Comparison of ENCODE assay signal across 10 cellular contexts in the genomic region with DNA sequence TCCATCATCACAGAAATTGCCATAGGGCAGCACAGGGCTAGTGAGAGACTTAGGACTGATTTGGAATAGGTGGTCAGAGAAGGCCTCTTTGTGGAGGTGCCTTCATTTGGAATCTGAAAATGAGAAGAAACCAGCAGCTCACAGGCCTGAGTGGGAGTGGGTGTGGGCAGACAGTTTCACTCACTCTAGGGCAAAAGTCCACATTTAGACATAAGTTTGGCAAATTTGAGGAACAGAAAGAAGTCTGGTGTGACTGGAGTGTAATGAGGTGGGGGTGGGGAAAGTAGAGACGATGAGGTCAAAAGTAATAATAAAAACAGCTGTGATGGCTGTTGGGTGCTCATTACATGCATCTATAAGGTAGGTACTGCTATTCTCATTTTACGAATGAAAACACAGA. TPM values are rescaled to one million over a fixed set of nuclear protein-coding genes. Genes with fewer than 3 reads are reported as not detected.
A peak's percentile ranks its signal among the peaks of the same experiment; 100 is the strongest.
DNase-seq lines count a peak whose midpoint lies in the region; ATAC-seq and TF ChIP-seq lines count a peak whose summit lies in the region.
"Had no signal": no experiment of that assay in that cellular context is flagged by ENCODE, and none has a peak within 500 bp of the region (broad histone marks: within the 10 kb centered on the region; RNA-seq: fewer than 3 reads in every experiment).

No MANE protein-coding gene starts in this region.

- peak; percentile 37 for ATAC-seq in HG02840 (IDR thresholded peaks at IDR 0.05; ENCODE audit: low FRiP score, unreplicated experiment)
- no peak for ATAC-seq in PC-3
- ATAC-seq in stimulated activated memory B cell treated with anti-CD40 and anti-IgM and Interleukin-4, amounts not matched to agents 10 μg/mL and 1 μg/mL and 100 μg/mL, for 72 hours: peak; percentile 85
- ATAC-seq in T-cell (replicated peaks in 1 of 4): no peak

- H3K9me3 Mint-ChIP-seq in T-helper 2 cell treated with Interferon-gamma antibody and Interleukin-4, amounts not matched to agents 5 μg/mL and 100 μg/mL, for 36 hours: no peaks in the 10 kb centered on the region
- no peaks in the 10 kb centered on the region for H3K9me3 Mint-ChIP-seq in stimulated activated memory B cell treated with anti-CD40 and anti-IgM and Interleukin-4, amounts not matched to agents 10 μg/mL and 1 μg/mL and 100 μg/mL, for 72 hours
- H3K9me3 Mint-ChIP-seq in T-cell: no peaks in the 10 kb centered on the region
- H3K9me3 Mint-ChIP-seq: activated naive CD8-positive, alpha-beta T cell treated with anti-CD3 and anti-CD28 coated beads, Interleukin-2, amount 10 ng/mL, durations not matched to agents 7 days and 5 days had no signal

- peak overlapping the region; percentile 99 for H3K27ac ChIP-seq in PC-3 (ENCODE audit: low read length)
- H3K27ac ChIP-seq in Karpas-422 (ENCODE audit: low read length): no peak overlapping the region

- POLR2A ChIA-PET in PC-3 (lab: Charles Lee; ENCODE audit: unreplicated experiment): no interaction called here
- POLR2A ChIA-PET in T-cell (lab: Charles Lee): interaction anchor here in 1 of 2 donors (0.5 kb wide), 1 partner anchor 312 kb away, joined by 3 read pairs; no protein-coding TSS in a partner anchor

- peak overlapping the region; percentile 12 for H3K27ac Mint-ChIP-seq in T-helper 2 cell treated with Interferon-gamma antibody and Interleukin-4, amounts not matched to agents 5 μg/mL and 100 μg/mL, for 36 hours
- H3K27ac Mint-ChIP-seq in stimulated activated memory B cell treated with anti-CD40 and anti-IgM and Interleukin-4, amounts not matched to agents 10 μg/mL and 1 μg/mL and 100 μg/mL, for 72 hours: peak overlapping the region; percentile 91
- H3K27ac Mint-ChIP-seq in T-cell: peak overlapping the region in 1 of 2 donors; percentile 39
- H3K27ac Mint-ChIP-seq: activated naive CD8-positive, alpha-beta T cell treated with anti-CD3 and anti-CD28 coated beads, Interleukin-2, amount 10 ng/mL, durations not matched to agents 7 days and 5 days had no signal

- H3K4me1 ChIP-seq in PC-3 (ENCODE audit: insufficient read depth, low read length): peaks cover 59% of the 10 kb centered on the region
- H3K4me1 ChIP-seq in Karpas-422 (ENCODE audit: low read length): peaks cover 20% of the 10 kb centered on the region

- intact Hi-C loops in PC-3 (cut with micrococcal nuclease): no loop called here

- H3K4me1 Mint-ChIP-seq in T-helper 2 cell treated with Interferon-gamma antibody and Interleukin-4, amounts not matched to agents 5 μg/mL and 100 μg/mL, for 36 hours (ENCODE audit: low read depth): peaks cover 44% of the 10 kb centered on the region
- H3K4me1 Mint-ChIP-seq in stimulated activated memory B cell treated with anti-CD40 and anti-IgM and Interleukin-4, amounts not matched to agents 10 μg/mL and 1 μg/mL and 100 μg/mL, for 72 hours: peaks cover 73% of the 10 kb centered on the region
- peaks cover 6 to 21% (median 14%) of the 10 kb centered on the region in 3 donors for H3K4me1 Mint-ChIP-seq in T-cell

- H3K27me3 ChIP-seq in PC-3 (ENCODE audit: low read length): no peaks in the 10 kb centered on the region
- no peaks in the 10 kb centered on the region for H3K27me3 ChIP-seq in Karpas-422 (ENCODE audit: low read length)

- H3K4me3 ChIP-seq in PC-3 (ENCODE audit: low read length) (no peak overlapping the region), Karpas-422 (ENCODE audit: low read length) (no peak overlapping the region)
- H3K4me3 ChIP-seq: skin epidermis had no signal

- H3K36me3 ChIP-seq in PC-3 (ENCODE audit: low read depth, low read length): peaks cover 14% of the 10 kb centered on the region
- no peaks in the 10 kb centered on the region for H3K36me3 ChIP-seq in Karpas-422 (ENCODE audit: insufficient read depth, low read length)

- H2AFZ ChIP-seq in PC-3 (ENCODE audit: low read length) (no peak overlapping the region), Karpas-422 (ENCODE audit: low read length) (no peak overlapping the region)

- H3K27me3 Mint-ChIP-seq in T-helper 2 cell treated with Interferon-gamma antibody and Interleukin-4, amounts not matched to agents 5 μg/mL and 100 μg/mL, for 36 hours (ENCODE audit: low read depth): no peaks in the 10 kb centered on the region
- no peaks in the 10 kb centered on the region for H3K27me3 Mint-ChIP-seq in stimulated activated memory B cell treated with anti-CD40 and anti-IgM and Interleukin-4, amounts not matched to agents 10 μg/mL and 1 μg/mL and 100 μg/mL, for 72 hours
- no peaks in the 10 kb centered on the region for H3K27me3 Mint-ChIP-seq in T-cell

- H3K4me3 Mint-ChIP-seq in T-helper 2 cell treated with Interferon-gamma antibody and Interleukin-4, amounts not matched to agents 5 μg/mL and 100 μg/mL, for 36 hours: no peak overlapping the region
- H3K4me3 Mint-ChIP-seq in stimulated activated memory B cell treated with anti-CD40 and anti-IgM and Interleukin-4, amounts not matched to agents 10 μg/mL and 1 μg/mL and 100 μg/mL, for 72 hours: peak overlapping the region; percentile 18
- H3K4me3 Mint-ChIP-seq in T-cell: no peak overlapping the region
- H3K4me3 Mint-ChIP-seq: activated naive CD8-positive, alpha-beta T cell treated with anti-CD3 and anti-CD28 coated beads, Interleukin-2, amount 10 ng/mL, durations not matched to agents 7 days and 5 days had no signal

- H3F3A ChIP-seq in PC-3 (ENCODE audit: low read length, unreplicated experiment): peaks cover 3% of the 10 kb centered on the region

- H3K4me2 ChIP-seq in PC-3 (ENCODE audit: low read length) (peak overlapping the region; percentile 60), Karpas-422 (ENCODE audit: low read depth, low read length, poor library complexity, severe bottlenecking) (no peak overlapping the region)

- H3K79me2 ChIP-seq in PC-3 (ENCODE audit: low read length) (peaks cover 43% of the 10 kb centered on the region), Karpas-422 (ENCODE audit: low read length) (no peaks in the 10 kb centered on the region)

- TF ChIP-seq CTCF in PC-3 (conservative IDR thresholded peaks at IDR 0.05; ENCODE audit: low read depth, low read length): no peak

- CTCF ChIA-PET in PC-3 (lab: Charles Lee): no interaction called here
- CTCF ChIA-PET in T-cell (lab: Charles Lee): no interaction called here

- H3K36me3 Mint-ChIP-seq in T-helper 2 cell treated with Interferon-gamma antibody and Interleukin-4, amounts not matched to agents 5 μg/mL and 100 μg/mL, for 36 hours (ENCODE audit: low read depth): no peaks in the 10 kb centered on the region
- no peaks in the 10 kb centered on the region for H3K36me3 Mint-ChIP-seq in stimulated activated memory B cell treated with anti-CD40 and anti-IgM and Interleukin-4, amounts not matched to agents 10 μg/mL and 1 μg/mL and 100 μg/mL, for 72 hours
- H3K36me3 Mint-ChIP-seq in T-cell: no peaks in the 10 kb centered on the region
- H3K36me3 Mint-ChIP-seq: activated naive CD8-positive, alpha-beta T cell treated with anti-CD3 and anti-CD28 coated beads, Interleukin-2, amount 10 ng/mL, durations not matched to agents 7 days and 5 days had no signal

- H4K20me1 ChIP-seq in PC-3 (ENCODE audit: low read length) (no peaks in the 10 kb centered on the region), Karpas-422 (ENCODE audit: insufficient read depth, low read depth, low read length) (no peaks in the 10 kb centered on the region)

- no peak for DNase-seq in T-helper 2 cell treated with Interferon-gamma antibody and Interleukin-4, amounts not matched to agents 5 μg/mL and 100 μg/mL, for 36 hours (ENCODE audit: low spot score)
- DNase-seq in T-helper 2 cell (no peak), PC-3 (no peak), GM03348 (ENCODE audit: low spot score) (no peak), Karpas-422 (no peak), T-cell (no peak)
- DNase-seq: activated naive CD8-positive, alpha-beta T cell treated with anti-CD3 and anti-CD28 coated beads, Interleukin-2, amount 10 ng/mL, durations not matched to agents 7 days and 5 days had no signal

- H3K9ac ChIP-seq in PC-3 (ENCODE audit: low read length) (peak overlapping the region; percentile 93), Karpas-422 (ENCODE audit: low read length) (no peak overlapping the region)

- H3K9me2 ChIP-seq in PC-3 (replicated peaks; ENCODE audit: low read length) (no peaks in the 10 kb centered on the region), Karpas-422 (replicated peaks; ENCODE audit: insufficient read depth, low read length) (no peaks in the 10 kb centered on the region)

- H3K9me3 ChIP-seq in PC-3 (ENCODE audit: low read length) (no peaks in the 10 kb centered on the region), Karpas-422 (ENCODE audit: low read length) (no peaks in the 10 kb centered on the region)

- no TSS peak for BruUV-seq in PC-3 (replicated peaks; lab: Mats Ljungman, UMichigan)

RNA-seq across cellular contexts. Expression of a gene that starts 22.4 kb away (rescaled TPM):
- total RNA-seq in PC-3 (2014; rRNA removed): 169 and 171 TPM in 2 replicates
- total RNA-seq in Karpas-422 (2014; rRNA removed; shearing (Covaris generic); ENCODE audit: low replicate concordance): 9.9 and 12.6 TPM in 2 replicates
- 1 to 10 TPM in 4 of 5 donors, under 1 TPM in 1; 0.63 to 2.5 (median 1.4) TPM for total RNA-seq in T-cell

Comparison
In these comparisons a context has a peak if more than half of its experiments do, and no peak if none do; other contexts are left out.
1. ATAC-seq: peak in HG02840 (single experiment) and stimulated activated memory B cell treated with anti-CD40 and anti-IgM and Interleukin-4, amounts not matched to agents 10 μg/mL and 1 μg/mL and 100 μg/mL, for 72 hours (single experiment); none in PC-3 (single experiment) and T-cell (0 of 4).
2. RNA of a gene that starts 22.4 kb away (total RNA-seq): 169 to 171 TPM in PC-3; 9.9 to 12.6 TPM in Karpas-422 and 0.63 to 2.5 TPM in T-cell; every median in the first group is over 10 times any median in the second.